14 cellular contexts compared by ENCODE assay signal in the genomic region with DNA sequence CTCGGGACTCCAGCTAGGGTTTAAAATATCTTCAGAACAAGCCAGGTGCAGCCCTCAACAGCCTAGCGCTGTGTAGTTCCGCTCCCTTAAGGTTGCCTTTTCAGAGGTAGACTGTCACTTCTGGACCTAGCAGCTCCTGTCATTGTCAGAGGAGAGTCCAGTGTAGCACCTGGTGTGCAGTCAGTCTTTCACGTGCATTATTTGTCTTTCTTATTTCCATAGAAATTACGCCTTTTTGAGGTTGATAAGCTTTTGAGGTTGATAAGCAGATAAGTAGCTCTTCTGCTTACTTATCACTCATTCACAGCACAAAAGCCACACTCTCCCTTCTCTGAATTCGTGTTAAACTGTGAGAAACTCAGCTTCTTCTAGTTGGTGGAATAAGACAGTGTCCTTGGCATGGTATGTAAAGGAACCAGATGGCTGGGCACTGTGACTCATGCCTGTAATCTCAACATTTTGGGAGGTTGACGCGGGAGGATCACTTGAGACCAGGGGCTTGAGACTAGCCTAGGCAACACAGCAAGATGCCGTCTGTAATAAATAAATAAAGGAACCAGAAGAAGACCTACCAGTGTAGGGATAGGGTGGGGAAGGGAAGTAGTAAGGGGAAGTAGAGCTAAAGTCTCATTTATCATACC. TPM values are rescaled to one million over a fixed set of nuclear protein-coding genes. Genes with fewer than 3 reads are reported as not detected.
DNase-seq lines count a peak whose midpoint lies in the region; ATAC-seq, FAIRE-seq and TF ChIP-seq lines count a peak whose summit lies in the region.
"Had no signal": no experiment of that assay in that cellular context is flagged by ENCODE, and none has a peak within 500 bp of the region (broad histone marks: within the 10 kb centered on the region; RNA-seq: fewer than 3 reads in every experiment).

No MANE protein-coding gene starts in this region.

- H3K9ac ChIP-seq in astrocyte (ENCODE audit: low read length), result no peak overlapping the region

- TF ChIP-seq CTCF in astrocyte (IDR thresholded peaks at IDR 0.05; ENCODE audit: insufficient read depth, low read depth, low read length) (no peak), hepatocyte (IDR thresholded peaks at IDR 0.05; ENCODE audit: poor library complexity) (no peak)

- H3K9me3 ChIP-seq in astrocyte (ENCODE audit: insufficient read depth, low read depth, low read length) (no peaks in the 10 kb centered on the region), hepatocyte (ENCODE audit: low read depth) (no peaks in the 10 kb centered on the region)

- ATAC-seq in HG03342 (IDR thresholded peaks at IDR 0.05; ENCODE audit: unreplicated experiment), result no peak
- ATAC-seq: naive thymus-derived CD8-positive, alpha-beta T cell had no signal

- FAIRE-seq in astrocyte (lab: Jason Lieb, UNC), result no peak

- peaks cover 2% of the 10 kb centered on the region for H3K9me3 Mint-ChIP-seq in astrocyte (ENCODE audit: unreplicated experiment)
- H3K9me3 Mint-ChIP-seq: naive thymus-derived CD8-positive, alpha-beta T cell; type B pancreatic cell had no signal

- no peaks in the 10 kb centered on the region for H3K4me1 Mint-ChIP-seq in astrocyte (ENCODE audit: low read depth, unreplicated experiment)

- 75% methylated on average over 9 of the region's 9 CpGs for WGBS in hepatocyte (ENCODE audit: low lambda C conversion rate, missing lambda C conversion rate)

- H3K79me2 ChIP-seq in astrocyte (ENCODE audit: insufficient read depth, low read length) (peaks cover 56% of the 10 kb centered on the region), hepatocyte (peaks cover 64% of the 10 kb centered on the region)

- no peak overlapping the region for H3K4me2 ChIP-seq in astrocyte (ENCODE audit: low read length)
- no peak overlapping the region for H3K4me2 ChIP-seq in hepatocyte

- no peaks in the 10 kb centered on the region for H3K27me3 Mint-ChIP-seq in astrocyte (ENCODE audit: low read depth, unreplicated experiment)
- H3K27me3 Mint-ChIP-seq: naive thymus-derived CD8-positive, alpha-beta T cell; type B pancreatic cell had no signal

- no peaks in the 10 kb centered on the region for H3K9me2 ChIP-seq in hepatocyte (replicated peaks; ENCODE audit: insufficient read depth)

- H3K27me3 ChIP-seq in astrocyte (ENCODE audit: insufficient read depth, low read length) (no peaks in the 10 kb centered on the region), hepatocyte (no peaks in the 10 kb centered on the region)

- DNase-seq in NCI-H2107 treated with DMSO at 0.1 percent for 48 hours (lab: John Stamatoyannopoulos, UW; ENCODE audit: unreplicated experiment) (peak; percentile 61), NCI-H2107 (lab: John Stamatoyannopoulos, UW) (no peak), NCI-H2029 treated with DMSO at 0.1 percent for 48 hours (lab: John Stamatoyannopoulos, UW) (peak; percentile 67), astrocyte (ENCODE audit: low read depth) (peak; percentile 43), occipital lobe (lab: John Stamatoyannopoulos, UW) (peak; percentile 46), hepatocyte (ENCODE audit: low spot score) (no peak), NCI-H2227 (lab: John Stamatoyannopoulos, UW; ENCODE audit: unreplicated experiment) (no peak)
- DNase-seq: glutamatergic neuron; naive thymus-derived CD8-positive, alpha-beta T cell; NCI-H2081 treated with DMSO at 0.1 percent for 48 hours; stimulated activated CD4-positive, alpha-beta T cell treated with anti-CD3 and anti-CD28 coated beads, Interleukin-4, amount 100 ng/mL, for 24 hours had no signal

- H2AFZ ChIP-seq in astrocyte (ENCODE audit: low read depth, low read length) (no peak overlapping the region), hepatocyte (no peak overlapping the region)

- H3K4me3 Mint-ChIP-seq in astrocyte (ENCODE audit: unreplicated experiment), result no peak overlapping the region
- H3K4me3 Mint-ChIP-seq: naive thymus-derived CD8-positive, alpha-beta T cell; type B pancreatic cell had no signal

- peaks cover 9% of the 10 kb centered on the region for H3K4me1 ChIP-seq in astrocyte (ENCODE audit: insufficient read depth, low read length)
- peaks cover 4% of the 10 kb centered on the region for H3K4me1 ChIP-seq in hepatocyte (ENCODE audit: insufficient read depth)

- peaks cover 25% of the 10 kb centered on the region for H3K36me3 Mint-ChIP-seq in astrocyte (ENCODE audit: low read depth, unreplicated experiment)

- no peak overlapping the region for H3K27ac Mint-ChIP-seq in astrocyte (ENCODE audit: unreplicated experiment)
- H3K27ac Mint-ChIP-seq: type B pancreatic cell had no signal

- H4K20me1 ChIP-seq in astrocyte (ENCODE audit: insufficient read depth, low read length), result peaks cover 85% of the 10 kb centered on the region
- H4K20me1 ChIP-seq in hepatocyte (ENCODE audit: insufficient read depth, poor library complexity, severe bottlenecking), result peaks cover 3% of the 10 kb centered on the region

- H3K36me3 ChIP-seq in astrocyte (ENCODE audit: insufficient read depth, low read length) (no peaks in the 10 kb centered on the region), hepatocyte (replicated peaks; ENCODE audit: insufficient read depth, low read depth) (no peaks in the 10 kb centered on the region)

- H3K4me3 ChIP-seq in astrocyte (ENCODE audit: insufficient read depth, low read depth, low read length) (no peak overlapping the region), hepatocyte (no peak overlapping the region)

- no peak overlapping the region for H3K27ac ChIP-seq in astrocyte (ENCODE audit: low read depth, low read length)
- no peak overlapping the region for H3K27ac ChIP-seq in hepatocyte
- H3K27ac ChIP-seq: 22Rv1 had no signal

RNA-seq across cellular contexts. Expression of a gene that starts 10.2 kb away (rescaled TPM):
- total RNA-seq in astrocyte (20.9 and 24.4 TPM in 2 replicates), occipital lobe (10.9 TPM), hepatocyte (11.0 and 15.1 TPM in 2 replicates)
- polyA plus RNA-seq in hepatocyte, result 7.9 and 8.6 TPM in 2 replicates

RNA-seq across cellular contexts. Expression of a gene that starts 54.0 kb away (rescaled TPM):
- total RNA-seq in astrocyte (not detected in 2 replicates), occipital lobe (not detected), hepatocyte (not detected in 2 replicates)
- polyA plus RNA-seq in hepatocyte, result not detected in 2 replicates

Comparison
In these comparisons a context has a peak if more than half of its experiments do, and no peak if none do; other contexts are left out.
1. DNase-seq: peak in NCI-H2107 treated with DMSO at 0.1 percent for 48 hours (single experiment), NCI-H2029 treated with DMSO at 0.1 percent for 48 hours (single experiment), astrocyte (single experiment) and occipital lobe (single experiment); none in NCI-H2107 (single experiment), hepatocyte (single experiment) and NCI-H2227 (single experiment).